ENCODE assay signal across 7 cellular contexts in genomic region chr17:27753726-27754125, GRCh38. TPM values are rescaled to one million over a fixed set of nuclear protein-coding genes. Genes with fewer than 3 reads are reported as not detected.
"Had no signal": no experiment of that assay in that cellular context is flagged by ENCODE, and none has a peak within 500 bp of the region (broad histone marks: within the 10 kb centered on the region; RNA-seq: fewer than 3 reads in every experiment).

No MANE protein-coding gene starts in this region.

RNA-seq across cellular contexts. Expression of gene NOS2, which starts 46.6 kb away (rescaled TPM):
- total RNA-seq: activated CD4-positive, alpha-beta memory T cell treated with anti-CD3 and anti-CD28 coated beads, Interleukin-2, amount 10 ng/mL, durations not matched to agents 7 days and 5 days; activated CD4-positive, alpha-beta T cell treated with anti-CD3 and anti-CD28 coated beads, Interleukin-2, amount 10 ng/mL, durations not matched to agents 7 days and 5 days; activated CD8-positive, alpha-beta T cell treated with anti-CD3 and anti-CD28 coated beads, Interleukin-2, amount 10 ng/mL, durations not matched to agents 7 days and 5 days; activated T-cell treated with anti-CD3 and anti-CD28 coated beads, Interleukin-2, amount 50 U/mL, for 4 hours; activated T-helper 2 cell treated with anti-CD3 and anti-CD28 coated beads, Interferon-gamma antibody, Interleukin-2, Interleukin-4, amounts not matched to agents 10 μg/mL and 5 μg/mL and 100 μg/mL, durations not matched to agents 14 hours and 24 hours and 36 hours; ascending aorta; T-helper 2 cell treated with Interferon-gamma antibody and Interleukin-4, amounts not matched to agents 100 ng/mL and 5 ng/mL, for 36 hours had no signal
